1 cellular context compared by ENCODE assay signal in genomic region chr3:45997942-45998341, GRCh38.
TF ChIP-seq lines count a peak whose summit lies in the region.

No MANE protein-coding gene starts in this region.

TF ChIP-seq in K562, 482 proteins besides CTCF, POLR2A, EP300 and RAD21:
- TF ChIP-seq ZNF507 (tag; conservative IDR thresholded peaks at IDR 0.05) (no peak), MTA2 (IDR thresholded peaks at IDR 0.05; ENCODE audit: low read depth) (no peak), KLF1 (tag; IDR thresholded peaks at IDR 0.05) (no peak), SMARCE1 (IDR thresholded peaks at IDR 0.05) (no peak), TBL1XR1 (IDR thresholded peaks at IDR 0.05; ENCODE audit: low read length in 2 of 2) (no peak), DACH1 (IDR thresholded peaks at IDR 0.05; ENCODE audit: partially characterized antibody) (peak; percentile 96), E2F1 (CRISPR knock-in tag; IDR thresholded peaks at IDR 0.05) (no peak)
